9 cellular contexts compared by ENCODE assay signal in genomic region chr4:65669008-65669971, GRCh38. TPM values are rescaled to one million over a fixed set of nuclear protein-coding genes. Genes with fewer than 3 reads are reported as not detected.
A peak's percentile ranks its signal among the peaks of the same experiment; 100 is the strongest.
DNase-seq lines count a peak whose midpoint lies in the region; ATAC-seq and TF ChIP-seq lines count a peak whose summit lies in the region.
"Had no signal": no experiment of that assay in that cellular context is flagged by ENCODE, and none has a peak within 500 bp of the region (broad histone marks: within the 10 kb centered on the region; RNA-seq: fewer than 3 reads in every experiment).

No MANE protein-coding gene starts in this region.

- H4K8ac ChIP-seq in mesendoderm (ENCODE audit: low read depth, low read length), result no peak overlapping the region

- peak overlapping the region; percentile 75 for H3K56ac ChIP-seq in mesendoderm (ENCODE audit: low read length)

- H3K18ac ChIP-seq in mesendoderm (ENCODE audit: low read length), result peak overlapping the region; percentile 3

- H2BK5ac ChIP-seq in mesendoderm (ENCODE audit: low read length), result no peak overlapping the region

- H3K9me3 Mint-ChIP-seq in activated CD4-positive, alpha-beta T cell treated with anti-CD3 and anti-CD28 coated beads, Interleukin-2, amount 10 ng/mL, durations not matched to agents 7 days and 5 days, result no peaks in the 10 kb centered on the region
- no peaks in the 10 kb centered on the region for H3K9me3 Mint-ChIP-seq in activated CD4-positive, alpha-beta memory T cell treated with anti-CD3 and anti-CD28 coated beads, Interleukin-2, amount 10 ng/mL, durations not matched to agents 7 days and 5 days

- no peaks in the 10 kb centered on the region for H3K79me1 ChIP-seq in mesendoderm (ENCODE audit: low read length)

- no peaks in the 10 kb centered on the region for H3K9me3 ChIP-seq in upper lobe of right lung

- intact Hi-C loops in dorsolateral prefrontal cortex (cut with DNase I) (no loop called here), upper lobe of right lung (cut with DNase I) (no loop called here)

- no peak overlapping the region for H3K4ac ChIP-seq in mesendoderm (ENCODE audit: low read depth, low read length)

- H3K4me2 ChIP-seq in mesendoderm (ENCODE audit: low read length), result peak overlapping the region; percentile 88

- H3K79me2 ChIP-seq in mesendoderm (ENCODE audit: control insufficient read depth, insufficient read depth, low read length), result no peaks in the 10 kb centered on the region

- H3K36me3 ChIP-seq in mesendoderm (ENCODE audit: control insufficient read depth, insufficient read depth, low read length), result no peaks in the 10 kb centered on the region
- no peaks in the 10 kb centered on the region for H3K36me3 ChIP-seq in upper lobe of right lung

- no peaks in the 10 kb centered on the region for H3K36me3 Mint-ChIP-seq in activated CD4-positive, alpha-beta T cell treated with anti-CD3 and anti-CD28 coated beads, Interleukin-2, amount 10 ng/mL, durations not matched to agents 7 days and 5 days (ENCODE audit: low read depth)
- H3K36me3 Mint-ChIP-seq in activated CD4-positive, alpha-beta memory T cell treated with anti-CD3 and anti-CD28 coated beads, Interleukin-2, amount 10 ng/mL, durations not matched to agents 7 days and 5 days (ENCODE audit: low read depth), result no peaks in the 10 kb centered on the region

- H3K4me3 Mint-ChIP-seq in activated CD4-positive, alpha-beta T cell treated with anti-CD3 and anti-CD28 coated beads, Interleukin-2, amount 10 ng/mL, durations not matched to agents 7 days and 5 days, result no peak overlapping the region
- H3K4me3 Mint-ChIP-seq in activated CD4-positive, alpha-beta memory T cell treated with anti-CD3 and anti-CD28 coated beads, Interleukin-2, amount 10 ng/mL, durations not matched to agents 7 days and 5 days, result no peak overlapping the region

- no peak overlapping the region for H4K5ac ChIP-seq in mesendoderm (ENCODE audit: low read length)

- H3K27me3 Mint-ChIP-seq in activated CD4-positive, alpha-beta T cell treated with anti-CD3 and anti-CD28 coated beads, Interleukin-2, amount 10 ng/mL, durations not matched to agents 7 days and 5 days, result peaks cover 49% of the 10 kb centered on the region
- H3K27me3 Mint-ChIP-seq in activated CD4-positive, alpha-beta memory T cell treated with anti-CD3 and anti-CD28 coated beads, Interleukin-2, amount 10 ng/mL, durations not matched to agents 7 days and 5 days, result peaks cover 27% of the 10 kb centered on the region

- H3K9ac ChIP-seq in mesendoderm (ENCODE audit: low read length), result peak overlapping the region; percentile 47

- WGBS in mesendoderm (ENCODE audit: extremely low coverage, insufficient coverage, low lambda C conversion rate), result no CpG with 5 or more reads among the region's 59 CpGs

- CTCF ChIA-PET in activated CD4-positive, alpha-beta T cell treated with anti-CD3 and anti-CD28 coated beads, Interleukin-2, amount 10 ng/mL, durations not matched to agents 7 days and 5 days (lab: Charles Lee), result no interaction called here
- CTCF ChIA-PET in activated CD4-positive, alpha-beta memory T cell treated with anti-CD3 and anti-CD28 coated beads, Interleukin-2, amount 10 ng/mL, durations not matched to agents 7 days and 5 days (lab: Charles Lee), result no interaction called here

- TF ChIP-seq CTCF in dorsolateral prefrontal cortex (IDR thresholded peaks at IDR 0.05 in 54 of 56, conservative IDR thresholded peaks at IDR 0.05 in 2 of 56; ENCODE audit: low read depth in 1 of 56, partially characterized antibody in 56 of 56) (no peak), upper lobe of right lung (IDR thresholded peaks at IDR 0.05) (no peak)

- peak; percentile 29 for ATAC-seq in upper lobe of right lung
- ATAC-seq: activated naive CD4-positive, alpha-beta T cell treated with anti-CD3 and anti-CD28 coated beads, Interleukin-2, amount 50 U/mL, for 72 hours had no signal

- no peak for DNase-seq in activated CD4-positive, alpha-beta T cell treated with anti-CD3 and anti-CD28 coated beads, Interleukin-2, amount 10 ng/mL, durations not matched to agents 7 days and 5 days
- no peak for DNase-seq in activated CD4-positive, alpha-beta T cell treated with anti-CD3 and anti-CD28 coated beads, Interleukin-2, amount 50 U/mL, for 1 hour
- DNase-seq in dorsolateral prefrontal cortex, result peak in 6 of 10 donors; percentile 5 to 45 (median 32)
- peak; percentile 38 for DNase-seq in mesendoderm
- DNase-seq in upper lobe of right lung, result peak; percentile 49
- DNase-seq in activated CD4-positive, CD25-positive, alpha-beta regulatory T cell treated with anti-CD3 and anti-CD28 coated beads, Interleukin-2, amount 50 U/mL, for 72 hours, result no peak
- no peak for DNase-seq in mucosa of gallbladder (ENCODE audit: low spot score)
- DNase-seq in activated CD4-positive, alpha-beta memory T cell treated with anti-CD3 and anti-CD28 coated beads, Interleukin-2, amount 10 ng/mL, durations not matched to agents 7 days and 5 days, result no peak

- H2BK120ac ChIP-seq in mesendoderm (ENCODE audit: low read depth, low read length), result no peak overlapping the region

- no peak overlapping the region for H2AK5ac ChIP-seq in mesendoderm (ENCODE audit: low read length)

- no peak overlapping the region for H2BK15ac ChIP-seq in mesendoderm (replicated peaks; ENCODE audit: low read depth)

- POLR2A ChIA-PET in activated CD4-positive, alpha-beta T cell treated with anti-CD3 and anti-CD28 coated beads, Interleukin-2, amount 10 ng/mL, durations not matched to agents 7 days and 5 days (lab: Charles Lee), result no interaction called here
- POLR2A ChIA-PET in activated CD4-positive, alpha-beta memory T cell treated with anti-CD3 and anti-CD28 coated beads, Interleukin-2, amount 10 ng/mL, durations not matched to agents 7 days and 5 days (lab: Charles Lee), result no interaction called here

- peak overlapping the region in 55 of 59 donors; percentile 17 to 88 (median 71) for H3K27ac ChIP-seq in dorsolateral prefrontal cortex
- no peak overlapping the region for H3K27ac ChIP-seq in mesendoderm (ENCODE audit: low read depth, low read length)
- no peak overlapping the region for H3K27ac ChIP-seq in upper lobe of right lung

- H3K27ac Mint-ChIP-seq in activated CD4-positive, alpha-beta T cell treated with anti-CD3 and anti-CD28 coated beads, Interleukin-2, amount 10 ng/mL, durations not matched to agents 7 days and 5 days, result peak overlapping the region; percentile 19
- no peak overlapping the region for H3K27ac Mint-ChIP-seq in activated CD4-positive, alpha-beta memory T cell treated with anti-CD3 and anti-CD28 coated beads, Interleukin-2, amount 10 ng/mL, durations not matched to agents 7 days and 5 days
- H3K27ac Mint-ChIP-seq: activated naive CD4-positive, alpha-beta T cell treated with anti-CD3 and anti-CD28 coated beads, Interleukin-2, amount 50 U/mL, for 72 hours had no signal

- H3K4me3 ChIP-seq in dorsolateral prefrontal cortex (peak overlapping the region; percentile 42 to 79 (median 65)), mesendoderm (ENCODE audit: low read length) (peak overlapping the region; percentile 35), upper lobe of right lung (peak overlapping the region; percentile 30)

- H3K4me1 Mint-ChIP-seq in activated CD4-positive, alpha-beta T cell treated with anti-CD3 and anti-CD28 coated beads, Interleukin-2, amount 10 ng/mL, durations not matched to agents 7 days and 5 days, result peaks cover 4% of the 10 kb centered on the region
- H3K4me1 Mint-ChIP-seq in activated CD4-positive, alpha-beta memory T cell treated with anti-CD3 and anti-CD28 coated beads, Interleukin-2, amount 10 ng/mL, durations not matched to agents 7 days and 5 days, result peaks cover 4% of the 10 kb centered on the region

- H3K4me1 ChIP-seq in mesendoderm (ENCODE audit: control insufficient read depth, low read depth, low read length) (peaks cover 5% of the 10 kb centered on the region), upper lobe of right lung (peaks cover 13% of the 10 kb centered on the region)

- H3K27me3 ChIP-seq in dorsolateral prefrontal cortex (peaks cover 0 to 38% (median 3%) of the 10 kb centered on the region in 45 donors), mesendoderm (ENCODE audit: insufficient read depth, low read length, poor library complexity) (peaks cover 18% of the 10 kb centered on the region), upper lobe of right lung (peaks cover 74% of the 10 kb centered on the region)

- no peak overlapping the region for H3K23ac ChIP-seq in mesendoderm (ENCODE audit: low read length)

RNA-seq across cellular contexts. Expression of gene EPHA5, which starts 1.0 kb away (rescaled TPM):
- total RNA-seq in activated CD4-positive, alpha-beta T cell treated with anti-CD3 and anti-CD28 coated beads, Interleukin-2, amount 10 ng/mL, durations not matched to agents 7 days and 5 days, result not detected
- total RNA-seq in dorsolateral prefrontal cortex, result 10 to 100 TPM in 116 of 120 experiments, 1 to 10 TPM in 4; 7.1 to 48.0 (median 23.2) TPM
- 0.03 TPM for polyA plus RNA-seq in mesendoderm (2013, experiment 1 of 2)
- 0.01 TPM for polyA plus RNA-seq in mesendoderm (2013, experiment 2 of 2)
- 0.20 TPM for total RNA-seq in upper lobe of right lung
- 0.14 TPM for total RNA-seq in mucosa of gallbladder
- total RNA-seq in activated CD4-positive, alpha-beta memory T cell treated with anti-CD3 and anti-CD28 coated beads, Interleukin-2, amount 10 ng/mL, durations not matched to agents 7 days and 5 days, result not detected
- total RNA-seq: activated naive CD4-positive, alpha-beta T cell treated with anti-CD3 and anti-CD28 coated beads, Interleukin-2, amount 50 U/mL, for 72 hours had no signal

Comparison
In these comparisons a context has a peak if more than half of its experiments do, and no peak if none do; other contexts are left out.
1. DNase-seq: peak in dorsolateral prefrontal cortex (6 of 10), mesendoderm (single experiment) and upper lobe of right lung (single experiment); none in activated CD4-positive, alpha-beta T cell treated with anti-CD3 and anti-CD28 coated beads, Interleukin-2, amount 10 ng/mL, durations not matched to agents 7 days and 5 days (single experiment), activated CD4-positive, alpha-beta T cell treated with anti-CD3 and anti-CD28 coated beads, Interleukin-2, amount 50 U/mL, for 1 hour (single experiment), activated CD4-positive, CD25-positive, alpha-beta regulatory T cell treated with anti-CD3 and anti-CD28 coated beads, Interleukin-2, amount 50 U/mL, for 72 hours (single experiment), mucosa of gallbladder (single experiment) and activated CD4-positive, alpha-beta memory T cell treated with anti-CD3 and anti-CD28 coated beads, Interleukin-2, amount 10 ng/mL, durations not matched to agents 7 days and 5 days (single experiment).
2. H3K27ac ChIP-seq: peak in dorsolateral prefrontal cortex (55 of 59); none in mesendoderm (single experiment) and upper lobe of right lung (single experiment).
3. Peak in every context shown above with its lines, with median percentiles within 50 percentile points of each other: H3K4me3 ChIP-seq.